In the genomic region with DNA sequence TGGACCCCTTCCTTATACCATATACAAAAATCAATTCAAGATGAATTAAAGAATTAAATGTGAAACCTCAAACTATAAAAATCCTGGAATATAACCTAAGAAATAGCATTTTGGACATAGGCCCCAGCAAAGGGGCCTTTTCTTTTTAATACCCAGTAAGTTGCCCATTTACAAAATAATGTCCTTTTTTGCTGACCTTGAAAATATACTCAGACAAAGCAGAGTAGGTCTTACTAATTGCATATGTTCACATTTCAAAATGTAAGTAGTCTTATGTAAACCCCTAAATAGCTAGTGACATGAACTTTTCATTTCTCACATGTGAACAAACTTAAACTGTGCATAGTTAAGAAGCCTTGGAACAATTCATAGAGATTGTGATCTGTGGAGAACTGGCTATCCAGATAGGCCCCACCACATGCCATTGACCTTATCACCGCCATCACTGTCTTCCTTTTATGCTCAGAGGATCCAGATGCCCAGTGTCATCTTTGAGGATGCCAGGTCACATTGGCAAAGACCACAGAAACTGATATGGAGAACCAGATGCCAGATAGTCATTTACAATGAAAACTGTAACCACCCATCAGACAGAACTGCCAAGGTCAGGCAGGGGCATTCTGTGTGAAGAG, we compare ENCODE assay signal across 24 cellular contexts.
"Had no signal": no experiment of that assay in that cellular context is flagged by ENCODE, and none has a peak within 500 bp of the region (broad histone marks: within the 10 kb centered on the region; RNA-seq: fewer than 3 reads in every experiment).

No MANE protein-coding gene starts in this region.

- DNase-seq: activated CD4-positive, alpha-beta T cell treated with anti-CD3 and anti-CD28 coated beads for 4 hours; activated CD8-positive, alpha-beta memory T cell treated with anti-CD3 and anti-CD28 coated beads, Interleukin-2, amount 50 U/mL, for 4 hours; activated CD8-positive, alpha-beta T cell treated with anti-CD3 and anti-CD28 coated beads for 36 hours; activated gamma-delta T cell treated with Interleukin-2 at 50 U/mL for 16 hours; activated naive CD4-positive, alpha-beta T cell treated with anti-CD3 and anti-CD28 coated beads, Interleukin-2, amount 10 ng/mL, durations not matched to agents 7 days and 5 days; activated T-cell treated with anti-CD3 and anti-CD28 coated beads, Interleukin-2, amount 50 U/mL, for 72 hours; aorta; central memory CD4-positive, alpha-beta T cell; NCI-H1092; NCI-H1417; NCI-H1694; NCI-H2029; NCI-H2107; NCI-H2171 treated with DMSO at 0.1 percent for 48 hours; NCI-H226; NCI-H526; NCI-H774; NK-92 treated with Interleukin-12 subunit alpha and Interleukin-12 subunit beta, amount 100 ng/mL, for 24 hours; OCI-M1; RPMI8226; SJCRH30 had no signal

- ATAC-seq: activated CD4-positive, CD25-positive, alpha-beta regulatory T cell treated with anti-CD3 and anti-CD28 coated beads, Interleukin-2, amount 50 U/mL, for 24 hours; activated CD8-positive, alpha-beta T cell treated with anti-CD3 and anti-CD28 coated beads for 36 hours; activated T-cell treated with anti-CD3 and anti-CD28 coated beads, Interleukin-2, amount 50 U/mL, for 72 hours; Panc1; Right ventricle myocardium inferior had no signal
